Comparison of ENCODE assay signal across 29 cellular contexts in the genomic region with DNA sequence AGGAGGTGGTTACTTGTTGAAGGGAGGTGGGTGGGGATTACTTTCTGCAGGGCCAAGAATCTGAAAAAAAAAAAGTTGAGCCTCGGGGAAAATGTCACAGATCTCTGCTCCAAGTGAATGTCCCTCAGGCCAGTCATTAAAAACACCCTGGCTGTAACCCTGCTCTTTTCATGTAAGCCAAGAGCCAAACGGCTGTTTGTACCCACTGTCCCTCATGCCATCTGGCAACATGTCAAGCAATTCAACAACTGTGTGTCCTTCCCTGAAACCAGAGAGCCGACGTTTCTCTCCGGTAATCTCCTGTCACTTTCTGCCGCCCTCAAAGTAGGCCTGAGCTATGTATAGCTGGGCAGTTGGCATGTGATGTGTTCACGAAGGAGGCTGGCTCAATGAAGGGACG. TPM values are rescaled to one million over a fixed set of nuclear protein-coding genes. Genes with fewer than 3 reads are reported as not detected.
A peak's percentile ranks its signal among the peaks of the same experiment; 100 is the strongest.
DNase-seq lines count a peak whose midpoint lies in the region; ATAC-seq, FAIRE-seq and TF ChIP-seq lines count a peak whose summit lies in the region.
"Had no signal": no experiment of that assay in that cellular context is flagged by ENCODE, and none has a peak within 500 bp of the region (broad histone marks: within the 10 kb centered on the region; RNA-seq: fewer than 3 reads in every experiment).

No MANE protein-coding gene starts in this region.

- H3K4me2 ChIP-seq in mammary epithelial cell (ENCODE audit: insufficient read depth, low read depth, low read length): no peak overlapping the region
- H3K4me2 ChIP-seq: SK-N-SH had no signal

- DNase-seq in mammary epithelial cell: no peak
- no peak for DNase-seq in MCF 10A (ENCODE audit: unreplicated experiment)
- DNase-seq in left ventricle myocardium superior: peak; percentile 37
- DNase-seq in pancreas: peak in 2 of 6 donors; percentile 16 to 22
- DNase-seq in aorta: no peak
- no peak for DNase-seq in NOMO-1 (lab: John Stamatoyannopoulos, UW; ENCODE audit: unreplicated experiment in 2 of 2)
- DNase-seq in RPMI8226: no peak
- DNase-seq in GM12892 (ENCODE audit: insufficient read length): no peak
- DNase-seq: activated B cell treated with CpG ODN at 0.5 μM for 24 hours; activated CD4-positive, alpha-beta T cell treated with anti-CD3 and anti-CD28 coated beads, Interleukin-2, amount 50 U/mL, for 48 hours; activated gamma-delta T cell; adrenal gland; central memory CD4-positive, alpha-beta T cell; DMS79; foreskin keratinocyte; H9; midbrain; NCI-H1105 treated with DMSO at 0.1 percent for 48 hours; NCI-H2107; NCI-H510A treated with DMSO at 0.1 percent for 48 hours; OCI-M1; retina; SK-N-SH had no signal

- H3K27me3 ChIP-seq in mammary epithelial cell (ENCODE audit: insufficient read depth, low read length) (no peaks in the 10 kb centered on the region), pancreas (no peaks in the 10 kb centered on the region), aorta (ENCODE audit: control insufficient read depth in 1 of 2, insufficient read depth in 2 of 2, low read length in 1 of 2) (no peaks in the 10 kb centered on the region)

- BruUV-seq in mammary epithelial cell (replicated peaks; lab: Mats Ljungman, UMichigan) (no TSS peak), MCF 10A (replicated peaks; lab: Mats Ljungman, UMichigan) (no TSS peak)

- H3K27ac Mint-ChIP-seq in MCF 10A (ENCODE audit: low read depth, unreplicated experiment): no peak overlapping the region
- H3K27ac Mint-ChIP-seq: activated B cell treated with CpG ODN at 0.5 μM for 24 hours had no signal

- no peaks in the 10 kb centered on the region for H3K36me3 Mint-ChIP-seq in MCF 10A (ENCODE audit: insufficient read depth, unreplicated experiment)

- H4K20me1 ChIP-seq in mammary epithelial cell (ENCODE audit: insufficient read depth, low read length): no peaks in the 10 kb centered on the region

- 34% methylated on average over 8 of the region's 8 CpGs for WGBS in mammary epithelial cell (ENCODE audit: low coverage, missing lambda C conversion rate)
- WGBS in pancreas, 2 donors: 34 to 40% methylated on average over 7 to 8 of the region's 8 CpGs
- 5 to 8% methylated on average over 8 of the region's 8 CpGs for WGBS in aorta, 2 donors

- no peak overlapping the region for H3K4me3 Mint-ChIP-seq in MCF 10A (ENCODE audit: unreplicated experiment)
- H3K4me3 Mint-ChIP-seq: activated B cell treated with CpG ODN at 0.5 μM for 24 hours, H9, neural crest cell had no signal

- H3K4me3 ChIP-seq in mammary epithelial cell (replicated peaks in 1 of 3; ENCODE audit: insufficient read depth in 1 of 3, low read depth in 2 of 3, low read length in 3 of 3) (no peak overlapping the region), pancreas (no peak overlapping the region), aorta (ENCODE audit: low read length in 2 of 2) (no peak overlapping the region)
- H3K4me3 ChIP-seq: adrenal gland had no signal

- no peaks in the 10 kb centered on the region for H3K36me3 ChIP-seq in mammary epithelial cell (ENCODE audit: insufficient read depth, low read length)
- H3K36me3 ChIP-seq in pancreas: no peaks in the 10 kb centered on the region
- H3K36me3 ChIP-seq in aorta (ENCODE audit: control insufficient read depth in 1 of 2, insufficient read depth in 2 of 2, low read length in 1 of 2): no peaks in the 10 kb centered on the region
- H3K36me3 ChIP-seq: adrenal gland had no signal

- H3K4me1 Mint-ChIP-seq in MCF 10A (ENCODE audit: insufficient read depth, unreplicated experiment): no peaks in the 10 kb centered on the region
- H3K4me1 Mint-ChIP-seq: activated B cell treated with CpG ODN at 0.5 μM for 24 hours, H9, neural crest cell had no signal

- ATAC-seq in left ventricle myocardium superior (peak; percentile 92), pancreas (peak; percentile 21 to 82 (median 64)), aorta (ENCODE audit: low FRiP score) (peak; percentile 45)
- ATAC-seq: foreskin keratinocyte had no signal

- H3K9me3 ChIP-seq in mammary epithelial cell (replicated peaks; ENCODE audit: insufficient read depth, low read length) (no peaks in the 10 kb centered on the region), pancreas (no peaks in the 10 kb centered on the region), aorta (ENCODE audit: control insufficient read depth, low read length) (no peaks in the 10 kb centered on the region)
- H3K9me3 ChIP-seq: adrenal gland, SK-N-SH had no signal

- H3K27ac ChIP-seq in mammary epithelial cell (ENCODE audit: insufficient read depth, low read depth, low read length) (no peak overlapping the region), pancreas (no peak overlapping the region), aorta (ENCODE audit: low read depth in 1 of 2, low read length in 2 of 2) (peak overlapping the region in 1 of 2 donors; percentile 52)
- H3K27ac ChIP-seq: adrenal gland, foreskin keratinocyte had no signal

- CTCF ChIA-PET in mammary epithelial cell (lab: Charles Lee; ENCODE audit: low non-redundant PET) (no interaction called here), MCF 10A (lab: Yijun Ruan, JAX) (interaction anchor here (1.1 to 1.8 kb wide), 2 partner anchors 9 to 47 kb away, joined by 5 read pairs; no protein-coding TSS in a partner anchor)

- peak overlapping the region; percentile 35 for H2AFZ ChIP-seq in mammary epithelial cell (ENCODE audit: low read depth, low read length)

- H3K27me3 Mint-ChIP-seq in MCF 10A (ENCODE audit: insufficient read depth, unreplicated experiment): peaks cover 20% of the 10 kb centered on the region

- intact Hi-C loops in mammary epithelial cell (cut with micrococcal nuclease) (no loop called here), MCF 10A (cut with micrococcal nuclease) (no loop called here), left ventricle myocardium superior (cut with micrococcal nuclease) (no loop called here), pancreas (cut with DNase I) (no loop called here), aorta (cut with DNase I) (no loop called here)

- TF ChIP-seq POLR2A in GM12892 (IDR thresholded peaks at IDR 0.05; ENCODE audit: low read depth, low read length): no peak

- H3K9ac ChIP-seq in mammary epithelial cell (ENCODE audit: insufficient read depth, low read length): no peak overlapping the region
- H3K9ac ChIP-seq: SK-N-SH had no signal

- in situ Hi-C loops in mammary epithelial cell (cut with MboI; ENCODE audit: low sequenced_read_pairs in 2 of 2): loop anchor here in 1 of 2 donors (10.0 kb wide), 1 partner anchor 139 kb away; no protein-coding TSS in a partner anchor

- peaks cover 1% of the 10 kb centered on the region for H3K4me1 ChIP-seq in mammary epithelial cell (ENCODE audit: insufficient read depth, low read length)
- H3K4me1 ChIP-seq in pancreas: peaks cover 0 to 4% (median 0%) of the 10 kb centered on the region in 3 donors
- peaks cover 0 to under 1% of the 10 kb centered on the region in 2 donors for H3K4me1 ChIP-seq in aorta (ENCODE audit: control insufficient read depth in 1 of 2, insufficient read depth in 2 of 2, low read length in 2 of 2)
- H3K4me1 ChIP-seq: adrenal gland had no signal

- dilution Hi-C loops in mammary epithelial cell (cut with HindIII; ENCODE audit: low sequenced_read_pairs): no loop called here

- POLR2A ChIA-PET in MCF 10A (lab: Yijun Ruan, JAX): no interaction called here

- no peaks in the 10 kb centered on the region for H3K79me2 ChIP-seq in mammary epithelial cell (ENCODE audit: insufficient read depth, low read length)

- FAIRE-seq in pancreas (lab: Jason Lieb, UNC) (no peak), GM12892 (lab: Jason Lieb, UNC) (no peak)
- FAIRE-seq: HTR-8/SVneo had no signal

- TF ChIP-seq CTCF in mammary epithelial cell (conservative IDR thresholded peaks at IDR 0.05 in 1 of 2, IDR thresholded peaks at IDR 0.05 in 1 of 2; ENCODE audit: extremely low read depth in 1 of 2, insufficient read depth in 1 of 2, low read depth in 1 of 2, low read length in 2 of 2) (no peak), MCF 10A (IDR thresholded peaks at IDR 0.05; ENCODE audit: unreplicated experiment) (no peak), pancreas (IDR thresholded peaks at IDR 0.05) (no peak)

- no peaks in the 10 kb centered on the region for H3K9me3 Mint-ChIP-seq in MCF 10A (ENCODE audit: unreplicated experiment)
- H3K9me3 Mint-ChIP-seq: activated B cell treated with CpG ODN at 0.5 μM for 24 hours, H9, neural crest cell had no signal

RNA-seq across cellular contexts. Expression of a gene that starts 14.7 kb away (rescaled TPM):
- total RNA-seq in mammary epithelial cell: not detected
- not detected for polyA plus RNA-seq in mammary epithelial cell
- polyA minus RNA-seq in mammary epithelial cell: not detected
- total RNA-seq in MCF 10A (2022): not detected in 2 replicates
- 879 TPM for total RNA-seq in left ventricle myocardium superior
- under 1 TPM in 5 of 6 donors, not detected in 1; 0.09 to 0.59 (median 0.14) TPM for total RNA-seq in pancreas
- 1 to 10 TPM; 1.0 to 1.2 TPM for polyA plus RNA-seq in pancreas
- total RNA-seq in aorta: 10 to 100 TPM; 21.3 to 47.9 TPM
- 1 to 10 TPM; 2.8 to 9.0 TPM for polyA plus RNA-seq in aorta
- not detected for polyA plus RNA-seq in GM12892 (2012; ENCODE audit: missing spikeins)
- total RNA-seq: A172; activated B cell treated with CpG ODN at 0.5 μM for 24 hours; epithelial cell of proximal tubule; foreskin keratinocyte; H9; kidney epithelial cell; T-helper 2 cell treated with Interferon-gamma antibody and Interleukin-4, amounts not matched to agents 100 ng/mL and 5 ng/mL, for 36 hours had no signal
- polyA plus RNA-seq: foreskin keratinocyte, SK-N-SH had no signal

Comparison
In these comparisons a context has a peak if more than half of its experiments do, and no peak if none do; other contexts are left out.
1. RNA of a gene that starts 14.7 kb away (total RNA-seq): 879 TPM in left ventricle myocardium superior (single experiment); 21.3 to 47.9 TPM in aorta, 0.09 to 0.59 TPM in pancreas, not detected in mammary epithelial cell and not detected in MCF 10A; every median in the first group is over 10 times any median in the second.
2. Peak in every context shown above with its lines, with median percentiles within 50 percentile points of each other: ATAC-seq.